ENCODE assay signal across 12 cellular contexts in genomic region chr2:71348302-71348701, GRCh38. TPM values are rescaled to one million over a fixed set of nuclear protein-coding genes. Genes with fewer than 3 reads are reported as not detected.
DNase-seq lines count a peak whose midpoint lies in the region; ATAC-seq, FAIRE-seq and TF ChIP-seq lines count a peak whose summit lies in the region.
"Had no signal": no experiment of that assay in that cellular context is flagged by ENCODE, and none has a peak within 500 bp of the region (broad histone marks: within the 10 kb centered on the region; RNA-seq: fewer than 3 reads in every experiment).

No MANE protein-coding gene starts in this region.

- peaks cover 56% of the 10 kb centered on the region for H3K36me3 ChIP-seq in DND-41 (ENCODE audit: insufficient read depth, low read length)
- peaks cover 0 to 11% of the 10 kb centered on the region in 2 experiments; a peak in 3 of 4 replicates for H3K36me3 ChIP-seq in GM12878 (ENCODE audit: control insufficient read depth in 2 of 2, insufficient read depth in 2 of 2, low read length in 1 of 2)

- TF ChIP-seq EP300 in GM12878 (IDR thresholded peaks at IDR 0.05; ENCODE audit: borderline replicate concordance in 1 of 2, control insufficient read depth in 1 of 2, low read depth in 2 of 2, low read length in 2 of 2), result no peak

- BruUV-seq in GM12878 (replicated peaks; lab: Mats Ljungman, UMichigan), result no TSS peak

- H3K4me1 ChIP-seq in DND-41 (ENCODE audit: insufficient read depth, low read length) (no peaks in the 10 kb centered on the region), GM12878 (ENCODE audit: control insufficient read depth, insufficient read depth, low read length) (no peaks in the 10 kb centered on the region)

- H3K79me2 ChIP-seq in DND-41 (ENCODE audit: insufficient read depth, low read length) (peaks cover 98% of the 10 kb centered on the region), GM12878 (ENCODE audit: control insufficient read depth, insufficient read depth, low read length) (peaks cover 45% of the 10 kb centered on the region)

- H3K27me3 ChIP-seq in DND-41 (ENCODE audit: insufficient read depth, low read length, poor library complexity) (no peaks in the 10 kb centered on the region), GM12878 (replicated peaks in 1 of 2; ENCODE audit: control insufficient read depth in 2 of 2, insufficient read depth in 2 of 2, low read length in 1 of 2) (no peaks in the 10 kb centered on the region)

- ATAC-seq in DND-41 (ENCODE audit: insufficient read depth, low read depth) (peak; percentile 47; the same call in 2 of the 3 replicates), GM12878 (no peak), GM19397 (IDR thresholded peaks at IDR 0.05; ENCODE audit: unreplicated experiment) (no peak)
- ATAC-seq: activated T-helper 17 cell treated with anti-CD3 and anti-CD28 coated beads, Interleukin-2, amount 50 U/mL, for 72 hours had no signal

- CTCF ChIA-PET in GM12878 (lab: Yijun Ruan, JAX), result no interaction called here

- H3K36me3 Mint-ChIP-seq in immature natural killer cell, result peaks cover 10 to 25% (median 22%) of the 10 kb centered on the region in 3 donors

- H3K4me3 ChIP-seq in DND-41 (ENCODE audit: low read depth in 1 of 2, low read length in 2 of 2), result no peak overlapping the region
- H3K4me3 ChIP-seq in GM12878, result no peak overlapping the region

- no peak overlapping the region for H3K27ac Mint-ChIP-seq in immature natural killer cell
- H3K27ac Mint-ChIP-seq: activated T-helper 17 cell treated with anti-CD3 and anti-CD28 coated beads, Interleukin-2, amount 50 U/mL, for 72 hours; type B pancreatic cell had no signal

- H3K4me3 Mint-ChIP-seq in immature natural killer cell, result no peak overlapping the region
- H3K4me3 Mint-ChIP-seq: activated T-helper 17 cell treated with anti-CD3 and anti-CD28 coated beads, Interleukin-2, amount 50 U/mL, for 72 hours; type B pancreatic cell had no signal

- peaks cover 61 to 94% of the 10 kb centered on the region in 2 donors for H3K4me1 Mint-ChIP-seq in immature natural killer cell

- H3K4me2 ChIP-seq in DND-41 (ENCODE audit: insufficient read depth, low read length) (no peak overlapping the region), GM12878 (ENCODE audit: control insufficient read depth, insufficient read depth) (no peak overlapping the region)

- intact Hi-C loops in GM12878 (cut with micrococcal nuclease; ENCODE audit: unreplicated experiment), result no loop called here

- 98% methylated on average over 3 of the region's 3 CpGs for WGBS in GM12878 (ENCODE audit: insufficient coverage, insufficient replicate concordance, low lambda C conversion rate, missing lambda C conversion rate)

- POLR2A ChIA-PET in GM12878 (lab: Charles Lee), result no interaction called here

- H3K9me3 ChIP-seq in DND-41 (ENCODE audit: insufficient read depth, low read length, severe bottlenecking) (no peaks in the 10 kb centered on the region), GM12878 (replicated peaks; ENCODE audit: control insufficient read depth, insufficient read depth, low read length) (no peaks in the 10 kb centered on the region)

- H3K27ac ChIP-seq in DND-41 (ENCODE audit: low read length) (no peak overlapping the region), GM12878 (ENCODE audit: control insufficient read depth, insufficient read depth) (no peak overlapping the region)

- SMC1A ChIA-PET in GM12878 (lab: Charles Lee; ENCODE audit: uncharacterized antibody, unreplicated experiment), result no interaction called here

- RAD21 ChIA-PET in GM12878 (lab: Charles Lee; ENCODE audit: unreplicated experiment), result no interaction called here

- H3K9ac ChIP-seq in DND-41 (ENCODE audit: low read depth, low read length) (no peak overlapping the region), GM12878 (ENCODE audit: control insufficient read depth, insufficient read depth, low read length) (no peak overlapping the region)

- H2AFZ ChIP-seq in DND-41 (ENCODE audit: low read depth, low read length) (no peak overlapping the region), GM12878 (ENCODE audit: control insufficient read depth, low read depth, low read length) (no peak overlapping the region)

- TF ChIP-seq POLR2A in GM12878 (IDR thresholded peaks at IDR 0.05; ENCODE audit: low read depth, low read length), result no peak

- H3K27me3 Mint-ChIP-seq in immature natural killer cell (ENCODE audit: low read depth in 3 of 3), result peaks cover 0 to under 1% (median 0%) of the 10 kb centered on the region in 3 donors
- H3K27me3 Mint-ChIP-seq: activated T-helper 17 cell treated with anti-CD3 and anti-CD28 coated beads, Interleukin-2, amount 50 U/mL, for 72 hours; type B pancreatic cell had no signal

- TF ChIP-seq CTCF in DND-41 (IDR thresholded peaks at IDR 0.05; ENCODE audit: borderline replicate concordance, extremely low read depth, low read length, poor library complexity, severe bottlenecking) (no peak), GM12878 (IDR thresholded peaks at IDR 0.05 in 2 of 3, conservative IDR thresholded peaks at IDR 0.05 in 1 of 3; ENCODE audit: control insufficient read depth in 2 of 3, extremely low read depth in 1 of 3, insufficient read depth in 1 of 3, low read depth in 3 of 3, low read length in 3 of 3) (no peak)

- H3K9me3 Mint-ChIP-seq in immature natural killer cell, result no peaks in the 10 kb centered on the region
- H3K9me3 Mint-ChIP-seq: activated T-helper 17 cell treated with anti-CD3 and anti-CD28 coated beads, Interleukin-2, amount 50 U/mL, for 72 hours; type B pancreatic cell had no signal

- no peak for TF ChIP-seq RAD21 in GM12878 (IDR thresholded peaks at IDR 0.05; ENCODE audit: insufficient read depth, low read depth, low read length)

- FAIRE-seq in GM12878 (lab: Jason Lieb, UNC), result no peak

- H4K20me1 ChIP-seq in DND-41 (ENCODE audit: insufficient read depth, low read length) (peaks cover 83% of the 10 kb centered on the region), GM12878 (ENCODE audit: control insufficient read depth, insufficient read depth) (peaks cover 5% of the 10 kb centered on the region; the same call in 1 of the 2 replicates)

- in situ Hi-C loops in GM12878 (cut with MboI), result no loop called here

- DNase-seq in DND-41, result peak; percentile 31
- peak; percentile 29 to 54 for DNase-seq in Kasumi-1 (lab: John Stamatoyannopoulos, UW)
- DNase-seq in GM12878 (ENCODE audit: low read depth, low spot score), result no peak
- DNase-seq in left kidney (ENCODE audit: low read depth, low spot score), result peak; percentile 78
- no peak for DNase-seq in cerebellar cortex (ENCODE audit: low spot score)
- DNase-seq in immature natural killer cell, result no peak
- DNase-seq in NCI-H187 treated with DMSO at 0.1 percent for 48 hours (lab: John Stamatoyannopoulos, UW), result no peak
- DNase-seq: cortex of kidney, RPMI8226 had no signal

TF ChIP-seq in GM12878, 131 proteins besides CTCF, POLR2A, EP300 and RAD21:
- TF ChIP-seq YBX1 (IDR thresholded peaks at IDR 0.05), result no peak
- TF ChIP-seq REST (IDR thresholded peaks at IDR 0.05; ENCODE audit: low read depth, low read length), result peak; percentile 91
TF ChIP-seq in GM12878: peak in this region for 1.

RNA-seq across cellular contexts. Expression of gene ZNF638, which starts 16.7 kb away (rescaled TPM):
- 1,220 and 1,246 TPM in 2 replicates for total RNA-seq in GM12878 (2013; cell fraction: nucleolus; rRNA removed)
- 84.2 and 99.9 TPM in 2 replicates for total RNA-seq in GM12878 (2014; rRNA removed)
- 133 and 146 TPM in 2 replicates for total RNA-seq in GM12878 (2014; rRNA removed; fragmentation: Illumina TruSeq; extraction: Trizol)
- 66.0 and 66.9 TPM in 2 replicates for total RNA-seq in GM12878 (2021)
- polyA plus RNA-seq in GM12878 (2011; ENCODE audit: low read depth), result 45.0 TPM
- 105 and 172 TPM in 2 replicates for polyA plus RNA-seq in GM12878 (2011; rRNA removed)
- 45.2 and 50.6 TPM in 2 replicates for polyA plus RNA-seq in GM12878 (2011; cell fraction: cytosol; rRNA removed)
- polyA plus RNA-seq in GM12878 (2011; cell fraction: nucleus; rRNA removed), result 176 and 212 TPM in 2 replicates
- polyA plus RNA-seq in GM12878 (2012), result 56.1 and 83.2 TPM in 2 replicates
- polyA plus RNA-seq in GM12878 (2014; fragmentation: Illumina TruSeq; extraction: Trizol), result 84.4 and 143 TPM in 2 replicates
- 10 to 100 TPM; 37.6 to 40.5 TPM for polyA plus RNA-seq in GM12878 (2014; fragmentation: Nextera tagmentation; extraction: Ambion mirVana)
- 49.1 and 61.2 TPM in 2 replicates for polyA plus RNA-seq in GM12878 (2014; rRNA removed)
- 10 to 100 TPM; 58.1 to 62.1 TPM for polyA plus RNA-seq in GM12878 (2016; fragmentation: Nextera tagmentation; extraction: Ambion mirVana)
- 274 and 289 TPM in 2 replicates for polyA minus RNA-seq in GM12878 (2011; rRNA and poly(A)+ RNA removed)
- polyA minus RNA-seq in GM12878 (2011; cell fraction: cytosol; rRNA and poly(A)+ RNA removed), result 41.8 and 52.6 TPM in 2 replicates
- polyA minus RNA-seq in GM12878 (2011; cell fraction: nucleus; rRNA and poly(A)+ RNA removed), result 262 and 321 TPM in 2 replicates
- 10 to 100 TPM in 2 of 3 donors, 1 to 10 TPM in 1; 9.4 to 37.7 (median 21.8) TPM for polyA plus RNA-seq in immature natural killer cell

Comparison
In these comparisons a context has a peak if more than half of its experiments do, and no peak if none do; other contexts are left out.
1. DNase-seq: peak in DND-41 (single experiment), Kasumi-1 (2 of 2) and left kidney (single experiment); none in GM12878 (single experiment), cerebellar cortex (single experiment), immature natural killer cell (0 of 3) and NCI-H187 treated with DMSO at 0.1 percent for 48 hours (single experiment).